Comparison of ENCODE assay signal across 8 cellular contexts in the genomic region with DNA sequence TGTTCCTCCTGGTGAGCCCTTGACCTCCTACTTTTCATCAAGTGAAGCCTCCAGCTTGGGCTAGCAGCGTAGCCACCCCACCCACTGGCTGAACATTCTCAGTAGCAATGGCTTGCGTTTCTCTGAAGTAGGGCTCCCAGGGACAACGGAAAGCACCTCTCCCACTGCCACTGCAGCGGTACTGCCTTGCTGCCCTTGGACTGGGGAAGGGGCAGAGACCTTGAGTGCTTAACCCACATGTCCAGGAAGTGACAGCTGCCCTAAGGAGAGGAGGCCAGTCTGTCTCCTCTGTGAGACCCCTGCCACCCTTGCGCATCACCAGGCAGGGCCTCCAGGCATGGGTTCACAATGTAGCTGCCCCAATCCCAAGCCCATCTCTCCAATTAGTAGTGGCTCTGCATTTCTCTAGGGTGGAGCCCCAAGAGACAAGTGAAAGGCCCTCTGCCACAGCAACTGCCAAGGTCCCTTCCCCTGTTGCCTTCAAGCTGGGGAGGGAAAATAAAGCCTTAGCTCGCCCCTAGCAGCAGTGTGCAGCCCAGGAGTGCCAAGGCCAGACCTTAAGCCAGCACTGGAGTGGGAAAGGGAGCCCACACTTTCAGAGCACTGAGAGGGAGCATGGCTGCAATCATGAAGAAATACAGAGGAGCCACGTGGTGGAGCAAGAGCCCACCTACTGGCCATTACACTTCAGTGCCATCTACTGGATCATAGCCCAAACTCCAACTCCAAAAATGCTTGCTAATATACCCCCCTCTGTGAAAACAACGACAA.
DNase-seq lines count a peak whose midpoint lies in the region; ATAC-seq and TF ChIP-seq lines count a peak whose summit lies in the region.

No MANE protein-coding gene starts in this region.

- peaks cover 6% of the 10 kb centered on the region; the same call in 1 of the 2 replicates for H3K27me3 ChIP-seq in iPS-20b (ENCODE audit: insufficient read depth, low read length)
- H3K27me3 ChIP-seq in CD8-positive, alpha-beta memory T cell (ENCODE audit: insufficient read depth, low read length, poor library complexity, severe bottlenecking) = no peaks in the 10 kb centered on the region

- DNase-seq in DMS 273 (lab: John Stamatoyannopoulos, UW; ENCODE audit: unreplicated experiment) = peak; percentile 36
- DNase-seq in DMS 273 treated with DMSO at 0.1 percent for 48 hours (lab: John Stamatoyannopoulos, UW) = no peak
- DNase-seq in RWPE1 (ENCODE audit: low spot score) = peak; percentile 8
- no peak for DNase-seq in AG08396 (ENCODE audit: low spot score)
- DNase-seq in CD8-positive, alpha-beta memory T cell = no peak

- no peak overlapping the region for H3K9ac ChIP-seq in iPS-20b (ENCODE audit: low read depth, low read length)

- no peaks in the 10 kb centered on the region for H3K27me3 Mint-ChIP-seq in stimulated activated memory B cell treated with anti-CD40 and anti-IgM and Interleukin-4, amounts not matched to agents 10 μg/mL and 1 μg/mL and 100 μg/mL, for 72 hours
- no peaks in the 10 kb centered on the region for H3K27me3 Mint-ChIP-seq in CD8-positive, alpha-beta memory T cell

- peak; percentile 90 for ATAC-seq in HG03432 (IDR thresholded peaks at IDR 0.05; ENCODE audit: unreplicated experiment)
- ATAC-seq in stimulated activated memory B cell treated with anti-CD40 and anti-IgM and Interleukin-4, amounts not matched to agents 10 μg/mL and 1 μg/mL and 100 μg/mL, for 72 hours = no peak

- no peak overlapping the region for H3K4me3 Mint-ChIP-seq in stimulated activated memory B cell treated with anti-CD40 and anti-IgM and Interleukin-4, amounts not matched to agents 10 μg/mL and 1 μg/mL and 100 μg/mL, for 72 hours
- H3K4me3 Mint-ChIP-seq in CD8-positive, alpha-beta memory T cell = no peak overlapping the region

- peaks cover 3% of the 10 kb centered on the region for H3K9me3 Mint-ChIP-seq in stimulated activated memory B cell treated with anti-CD40 and anti-IgM and Interleukin-4, amounts not matched to agents 10 μg/mL and 1 μg/mL and 100 μg/mL, for 72 hours
- H3K9me3 Mint-ChIP-seq in CD8-positive, alpha-beta memory T cell = peaks cover 12 to 27% (median 19%) of the 10 kb centered on the region in 5 donors

- H3K27ac ChIP-seq in RWPE1 = no peak overlapping the region
- H3K27ac ChIP-seq in iPS-20b (ENCODE audit: low read length) = no peak overlapping the region
- no peak overlapping the region for H3K27ac ChIP-seq in CD8-positive, alpha-beta memory T cell (ENCODE audit: low read depth, low read length)

- peaks cover 11% of the 10 kb centered on the region; the same call in 1 of the 2 replicates for H3K9me3 ChIP-seq in iPS-20b (ENCODE audit: insufficient read depth, low read depth, low read length)
- peaks cover 4% of the 10 kb centered on the region for H3K9me3 ChIP-seq in CD8-positive, alpha-beta memory T cell (ENCODE audit: low read length)

- POLR2A ChIA-PET in RWPE1 (lab: Yijun Ruan, JAX; ENCODE audit: low non-redundant PET) = no interaction called here
- POLR2A ChIA-PET in CD8-positive, alpha-beta memory T cell (lab: Charles Lee) = no interaction called here

- CTCF ChIA-PET in RWPE1 (lab: Yijun Ruan, JAX) = interaction anchor here (1.4 kb wide), 1 partner anchor 177 kb away, joined by 7 read pairs; no protein-coding TSS in a partner anchor
- CTCF ChIA-PET in CD8-positive, alpha-beta memory T cell (lab: Charles Lee) = no interaction called here

- TF ChIP-seq CTCF in RWPE1 (conservative IDR thresholded peaks at IDR 0.05; ENCODE audit: low read depth) = no peak; the same call in 1 of the 2 replicates

- peaks cover 7% of the 10 kb centered on the region; the same call in 1 of the 2 replicates for H3K36me3 ChIP-seq in iPS-20b (ENCODE audit: insufficient read depth, low read depth, low read length)
- H3K36me3 ChIP-seq in CD8-positive, alpha-beta memory T cell (ENCODE audit: insufficient read depth, low read length) = no peaks in the 10 kb centered on the region

- 0 out of 2 replicates have a peak overlapping the region, but pooled peaks have one; percentile 26 for H3K4me3 ChIP-seq in iPS-20b (ENCODE audit: low read length)
- no peak overlapping the region for H3K4me3 ChIP-seq in CD8-positive, alpha-beta memory T cell (ENCODE audit: low read length)

- no peaks in the 10 kb centered on the region for H3K4me1 ChIP-seq in iPS-20b (ENCODE audit: insufficient read depth, low read length)
- H3K4me1 ChIP-seq in CD8-positive, alpha-beta memory T cell (ENCODE audit: insufficient read depth, low read length) = no peaks in the 10 kb centered on the region

- peaks cover 21% of the 10 kb centered on the region for H3K36me3 Mint-ChIP-seq in stimulated activated memory B cell treated with anti-CD40 and anti-IgM and Interleukin-4, amounts not matched to agents 10 μg/mL and 1 μg/mL and 100 μg/mL, for 72 hours
- H3K36me3 Mint-ChIP-seq in CD8-positive, alpha-beta memory T cell = peaks cover 0 to 5% (median 2%) of the 10 kb centered on the region in 3 donors

- H3K4me1 Mint-ChIP-seq in stimulated activated memory B cell treated with anti-CD40 and anti-IgM and Interleukin-4, amounts not matched to agents 10 μg/mL and 1 μg/mL and 100 μg/mL, for 72 hours = no peaks in the 10 kb centered on the region
- H3K4me1 Mint-ChIP-seq in CD8-positive, alpha-beta memory T cell = no peaks in the 10 kb centered on the region

- no peak overlapping the region for H3K27ac Mint-ChIP-seq in stimulated activated memory B cell treated with anti-CD40 and anti-IgM and Interleukin-4, amounts not matched to agents 10 μg/mL and 1 μg/mL and 100 μg/mL, for 72 hours
- no peak overlapping the region for H3K27ac Mint-ChIP-seq in CD8-positive, alpha-beta memory T cell

Comparison
In these comparisons a context has a peak if more than half of its experiments do, and no peak if none do; other contexts are left out.
1. DNase-seq: peak in DMS 273 (single experiment) and RWPE1 (single experiment); none in DMS 273 treated with DMSO at 0.1 percent for 48 hours (single experiment), AG08396 (single experiment) and CD8-positive, alpha-beta memory T cell (0 of 5).